8 cellular contexts compared by ENCODE assay signal in genomic region chr1:174982971-174983689, GRCh38. TPM values are rescaled to one million over a fixed set of nuclear protein-coding genes. Genes with fewer than 3 reads are reported as not detected.
DNase-seq lines count a peak whose midpoint lies in the region; ATAC-seq, FAIRE-seq and TF ChIP-seq lines count a peak whose summit lies in the region.

No MANE protein-coding gene starts in this region.

- TF ChIP-seq EP300 in esophagus muscularis mucosa (IDR thresholded peaks at IDR 0.05), result no peak

- ATAC-seq in SK-N-SH treated with all-trans-retinoic acid at 6 μM for 48 hours (peak; percentile 32; the same call in 2 of the 3 replicates), pancreas (peak in 2 of 4 donors; percentile 18 to 23), GM21367 (IDR thresholded peaks at IDR 0.05; ENCODE audit: unreplicated experiment) (no peak), HG03378 (IDR thresholded peaks at IDR 0.05; ENCODE audit: unreplicated experiment) (no peak)

- DNase-seq in activated CD4-positive, alpha-beta T cell treated with anti-CD3 and anti-CD28 coated beads for 4 hours, result peak; percentile 40 to 61
- no peak for DNase-seq in activated CD4-positive, alpha-beta T cell treated with anti-CD3 and anti-CD28 coated beads, Interleukin-2, amount 50 U/mL, for 48 hours
- DNase-seq in HT1080 (ENCODE audit: low read depth) (peak; percentile 38), esophagus muscularis mucosa (ENCODE audit: extremely low spot score) (no peak), pancreas (no peak)

- no peak for FAIRE-seq in pancreas (lab: Jason Lieb, UNC)

- H3K27ac ChIP-seq in esophagus muscularis mucosa (replicated peaks in 1 of 4), result no peak overlapping the region
- H3K27ac ChIP-seq in pancreas, result no peak overlapping the region

- H3K4me1 ChIP-seq in esophagus muscularis mucosa (no peaks in the 10 kb centered on the region), pancreas (no peaks in the 10 kb centered on the region)

- H3K27me3 ChIP-seq in esophagus muscularis mucosa (no peaks in the 10 kb centered on the region), pancreas (no peaks in the 10 kb centered on the region)

- no peak for TF ChIP-seq POLR2A in esophagus muscularis mucosa (IDR thresholded peaks at IDR 0.05; ENCODE audit: low read depth)

- intact Hi-C loops in esophagus muscularis mucosa (cut with DNase I) (loop anchor here (5.0 to 10.0 kb wide), 2 partner anchors 98 to 211 kb away; no protein-coding TSS in a partner anchor), pancreas (cut with DNase I) (loop anchor here in 2 of 3 donors (10.0 kb wide), 3 partner anchors 98 to 218 kb away; no protein-coding TSS in a partner anchor)

- H3K4me3 ChIP-seq in esophagus muscularis mucosa (no peak overlapping the region), pancreas (no peak overlapping the region)

- H3K9me3 ChIP-seq in esophagus muscularis mucosa, result no peaks in the 10 kb centered on the region
- H3K9me3 ChIP-seq in pancreas, result no peaks in the 10 kb centered on the region

- TF ChIP-seq CTCF in esophagus muscularis mucosa (IDR thresholded peaks at IDR 0.05), result peak; percentile 49 to 64 (median 52)
- TF ChIP-seq CTCF in pancreas (IDR thresholded peaks at IDR 0.05), result peak in 3 of 4 donors; percentile 32 to 53 (median 48)

- peaks cover 5 to 26% (median 18%) of the 10 kb centered on the region in 4 donors for H3K36me3 ChIP-seq in esophagus muscularis mucosa
- H3K36me3 ChIP-seq in pancreas, result peaks cover 0 to 34% (median 6%) of the 10 kb centered on the region in 3 donors

TF ChIP-seq in SK-N-SH treated with all-trans-retinoic acid at 6 μM for 48 hours, 23 proteins besides CTCF, POLR2A, EP300 and RAD21:
- TF ChIP-seq ZFP30 (CRISPR knock-in tag; IDR thresholded peaks at IDR 0.05) (no peak), TCF4 (CRISPR knock-in tag; IDR thresholded peaks at IDR 0.05; ENCODE audit: borderline replicate concordance) (no peak), ZFP3 (CRISPR knock-in tag; IDR thresholded peaks at IDR 0.05) (no peak), ZNF70 (CRISPR knock-in tag; IDR thresholded peaks at IDR 0.05) (no peak), ZNF565 (CRISPR knock-in tag; conservative IDR thresholded peaks at IDR 0.05; ENCODE audit: low read depth) (no peak), CSDC2 (CRISPR knock-in tag; IDR thresholded peaks at IDR 0.05) (no peak), ZNF8 (CRISPR knock-in tag; IDR thresholded peaks at IDR 0.05) (no peak), ISL1 (CRISPR knock-in tag; IDR thresholded peaks at IDR 0.05) (no peak), SNAI2 (CRISPR knock-in tag; IDR thresholded peaks at IDR 0.05) (no peak), BACH2 (CRISPR knock-in tag; IDR thresholded peaks at IDR 0.05; ENCODE audit: borderline replicate concordance) (no peak), TOX (CRISPR knock-in tag; IDR thresholded peaks at IDR 0.05; ENCODE audit: borderline replicate concordance) (no peak), RARB (CRISPR knock-in tag; IDR thresholded peaks at IDR 0.05) (no peak), ZC3H10 (CRISPR knock-in tag; IDR thresholded peaks at IDR 0.05) (no peak), POU6F1 (CRISPR knock-in tag; IDR thresholded peaks at IDR 0.05; ENCODE audit: borderline replicate concordance, low read depth) (no peak), TSHZ2 (CRISPR knock-in tag; IDR thresholded peaks at IDR 0.05) (no peak), PPARA (CRISPR knock-in tag; IDR thresholded peaks at IDR 0.05; ENCODE audit: borderline replicate concordance) (no peak)
- TF ChIP-seq, protein P1, sequence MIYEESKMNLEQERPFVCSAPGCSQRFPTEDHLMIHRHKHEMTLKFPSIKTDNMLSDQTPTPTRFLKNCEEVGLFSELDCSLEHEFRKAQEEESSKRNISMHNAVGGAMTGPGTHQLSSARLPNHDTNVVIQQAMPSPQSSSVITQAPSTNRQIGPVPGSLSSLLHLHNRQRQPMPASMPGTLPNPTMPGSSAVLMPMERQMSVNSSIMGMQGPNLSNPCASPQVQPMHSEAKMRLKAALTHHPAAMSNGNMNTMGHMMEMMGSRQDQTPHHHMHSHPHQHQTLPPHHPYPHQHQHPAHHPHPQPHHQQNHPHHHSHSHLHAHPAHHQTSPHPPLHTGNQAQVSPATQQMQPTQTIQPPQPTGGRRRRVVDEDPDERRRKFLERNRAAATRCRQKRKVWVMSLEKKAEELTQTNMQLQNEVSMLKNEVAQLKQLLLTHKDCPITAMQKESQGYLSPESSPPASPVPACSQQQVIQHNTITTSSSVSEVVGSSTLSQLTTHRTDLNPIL (CRISPR knock-in tag; IDR thresholded peaks at IDR 0.05; ENCODE audit: low read depth), result no peak
- TF ChIP-seq, protein P2, sequence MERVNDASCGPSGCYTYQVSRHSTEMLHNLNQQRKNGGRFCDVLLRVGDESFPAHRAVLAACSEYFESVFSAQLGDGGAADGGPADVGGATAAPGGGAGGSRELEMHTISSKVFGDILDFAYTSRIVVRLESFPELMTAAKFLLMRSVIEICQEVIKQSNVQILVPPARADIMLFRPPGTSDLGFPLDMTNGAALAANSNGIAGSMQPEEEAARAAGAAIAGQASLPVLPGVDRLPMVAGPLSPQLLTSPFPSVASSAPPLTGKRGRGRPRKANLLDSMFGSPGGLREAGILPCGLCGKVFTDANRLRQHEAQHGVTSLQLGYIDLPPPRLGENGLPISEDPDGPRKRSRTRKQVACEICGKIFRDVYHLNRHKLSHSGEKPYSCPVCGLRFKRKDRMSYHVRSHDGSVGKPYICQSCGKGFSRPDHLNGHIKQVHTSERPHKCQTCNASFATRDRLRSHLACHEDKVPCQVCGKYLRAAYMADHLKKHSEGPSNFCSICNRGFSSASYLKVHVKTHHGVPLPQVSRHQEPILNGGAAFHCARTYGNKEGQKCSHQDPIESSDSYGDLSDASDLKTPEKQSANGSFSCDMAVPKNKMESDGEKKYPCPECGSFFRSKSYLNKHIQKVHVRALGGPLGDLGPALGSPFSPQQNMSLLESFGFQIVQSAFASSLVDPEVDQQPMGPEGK (CRISPR knock-in tag; IDR thresholded peaks at IDR 0.05; ENCODE audit: borderline replicate concordance), result no peak

RNA-seq across cellular contexts. Expression of gene CACYBP, which starts 16.6 kb away (rescaled TPM):
- total RNA-seq in HT1080 (2014; rRNA removed; shearing (Covaris generic)), result 496 and 516 TPM in 2 replicates
- polyA plus RNA-seq in HT1080 (2015; cell fraction: cytosol; rRNA removed), result 260 and 297 TPM in 2 replicates
- 129 TPM in 2 replicates for polyA plus RNA-seq in HT1080 (2015; cell fraction: nucleus; rRNA removed)
- total RNA-seq in esophagus muscularis mucosa (100 to 1,000 TPM in 2 of 4 donors, 10 to 100 TPM in 2; 48.5 to 125 (median 94.7) TPM), pancreas (10 to 100 TPM; 23.0 to 35.2 (median 25.7) TPM)
- polyA plus RNA-seq in pancreas, result 10 to 100 TPM; 14.0 to 34.7 TPM

RNA-seq across cellular contexts. Expression of gene MRPS14, which starts 40.1 kb away (rescaled TPM):
- 18.8 and 22.2 TPM in 2 replicates for total RNA-seq in HT1080 (2014; rRNA removed; shearing (Covaris generic))
- polyA plus RNA-seq in HT1080 (2015; cell fraction: cytosol; rRNA removed), result 17.8 and 20.9 TPM in 2 replicates
- 23.1 and 25.2 TPM in 2 replicates for polyA plus RNA-seq in HT1080 (2015; cell fraction: nucleus; rRNA removed)
- 10 to 100 TPM; 17.9 to 31.1 (median 26.1) TPM for total RNA-seq in esophagus muscularis mucosa
- 10 to 100 TPM in 5 of 6 donors, 1 to 10 TPM in 1; 9.9 to 19.9 (median 15.6) TPM for total RNA-seq in pancreas
- 10 to 100 TPM in 1 of 2 donors, 1 to 10 TPM in 1; 6.8 to 16.2 TPM for polyA plus RNA-seq in pancreas

Comparison
In these comparisons a context has a peak if more than half of its experiments do, and no peak if none do; other contexts are left out.
1. DNase-seq: peak in activated CD4-positive, alpha-beta T cell treated with anti-CD3 and anti-CD28 coated beads for 4 hours (2 of 2) and HT1080 (single experiment); none in activated CD4-positive, alpha-beta T cell treated with anti-CD3 and anti-CD28 coated beads, Interleukin-2, amount 50 U/mL, for 48 hours (0 of 2), esophagus muscularis mucosa (single experiment) and pancreas (0 of 6).